ENCODE assay signal across 8 cellular contexts in genomic region chr14:22319526-22320352, GRCh38.
DNase-seq lines count a peak whose midpoint lies in the region; ATAC-seq and TF ChIP-seq lines count a peak whose summit lies in the region.

No MANE protein-coding gene starts in this region.

- BruUV-seq in Calu3 (replicated peaks; lab: Mats Ljungman, UMichigan), result no TSS peak

- H3K9me3 ChIP-seq in psoas muscle, result no peaks in the 10 kb centered on the region

- peak; percentile 35 for TF ChIP-seq CTCF in Calu3 (IDR thresholded peaks at IDR 0.05; ENCODE audit: unreplicated experiment)
- peak; percentile 74 for TF ChIP-seq CTCF in glutamatergic neuron (IDR thresholded peaks at IDR 0.05; ENCODE audit: partially characterized antibody, unreplicated experiment)
- TF ChIP-seq CTCF in psoas muscle (IDR thresholded peaks at IDR 0.05), result peak; percentile 54

- H3K27me3 ChIP-seq in psoas muscle (ENCODE audit: insufficient read depth in 3 of 3, low read length in 2 of 3), result no peaks in the 10 kb centered on the region

- H3K4me1 ChIP-seq in psoas muscle, result no peaks in the 10 kb centered on the region

- no peak overlapping the region for H3K4me3 Mint-ChIP-seq in Calu3 (ENCODE audit: low read depth, unreplicated experiment)
- peak overlapping the region; percentile 72 for H3K4me3 Mint-ChIP-seq in activated naive CD8-positive, alpha-beta T cell
- H3K4me3 Mint-ChIP-seq in glutamatergic neuron (ENCODE audit: unreplicated experiment), result no peak overlapping the region

- no peaks in the 10 kb centered on the region for H3K27me3 Mint-ChIP-seq in Calu3 (ENCODE audit: unreplicated experiment)
- H3K27me3 Mint-ChIP-seq in activated naive CD8-positive, alpha-beta T cell, result no peaks in the 10 kb centered on the region
- no peaks in the 10 kb centered on the region for H3K27me3 Mint-ChIP-seq in glutamatergic neuron (ENCODE audit: unreplicated experiment)

- 28 to 34% (median 34%) methylated on average over 4 of the region's 4 CpGs for WGBS in psoas muscle, 3 donors

- H3K36me3 ChIP-seq in psoas muscle (ENCODE audit: insufficient read depth in 1 of 2, low read depth in 1 of 2), result no peaks in the 10 kb centered on the region

- H3K36me3 Mint-ChIP-seq in Calu3 (ENCODE audit: insufficient read depth, unreplicated experiment), result no peaks in the 10 kb centered on the region
- no peaks in the 10 kb centered on the region for H3K36me3 Mint-ChIP-seq in activated naive CD8-positive, alpha-beta T cell
- H3K36me3 Mint-ChIP-seq in glutamatergic neuron (ENCODE audit: unreplicated experiment), result no peaks in the 10 kb centered on the region

- no peaks in the 10 kb centered on the region for H3K9me3 Mint-ChIP-seq in Calu3 (ENCODE audit: low read depth, unreplicated experiment)
- H3K9me3 Mint-ChIP-seq in activated naive CD8-positive, alpha-beta T cell (ENCODE audit: low read depth), result no peaks in the 10 kb centered on the region
- peaks cover 1% of the 10 kb centered on the region for H3K9me3 Mint-ChIP-seq in glutamatergic neuron (ENCODE audit: unreplicated experiment)

- H3K27ac Mint-ChIP-seq in Calu3 (ENCODE audit: unreplicated experiment), result no peak overlapping the region
- H3K27ac Mint-ChIP-seq in activated naive CD8-positive, alpha-beta T cell, result peak overlapping the region; percentile 46
- no peak overlapping the region for H3K27ac Mint-ChIP-seq in glutamatergic neuron (ENCODE audit: unreplicated experiment)

- no peak overlapping the region for H3K4me3 ChIP-seq in psoas muscle

- CTCF ChIA-PET in Calu3 (lab: Charles Lee), result interaction anchor here (0.6 to 4.3 kb wide), 15 partner anchors 20 to 243 kb away, joined by 3 to 73 read pairs (median 4); no protein-coding TSS in a partner anchor

- H3K27ac ChIP-seq in psoas muscle, result no peak overlapping the region

- intact Hi-C loops in Calu3 (cut with micrococcal nuclease; ENCODE audit: unreplicated experiment), result loop anchor here (1.0 kb wide), 1 partner anchor 56 kb away; no protein-coding TSS in a partner anchor
- intact Hi-C loops in psoas muscle (cut with DNase I), result loop anchor here in 1 of 2 donors (5.0 kb wide), 1 partner anchor 53 kb away; no protein-coding TSS in a partner anchor

- H3K4me1 Mint-ChIP-seq in Calu3 (ENCODE audit: low read depth, unreplicated experiment), result peaks cover 12% of the 10 kb centered on the region
- H3K4me1 Mint-ChIP-seq in activated naive CD8-positive, alpha-beta T cell (ENCODE audit: low read depth), result no peaks in the 10 kb centered on the region
- peaks cover 3% of the 10 kb centered on the region for H3K4me1 Mint-ChIP-seq in glutamatergic neuron (ENCODE audit: low read depth, unreplicated experiment)

- ATAC-seq in GM19463 (IDR thresholded peaks at IDR 0.05; ENCODE audit: unreplicated experiment), result peak; percentile 60
- peak in 2 of 4 donors; percentile 48 to 59 for ATAC-seq in psoas muscle
- no peak for ATAC-seq in HG03135 (IDR thresholded peaks at IDR 0.05; ENCODE audit: unreplicated experiment)
- ATAC-seq in GM18870 (IDR thresholded peaks at IDR 0.05; ENCODE audit: unreplicated experiment), result no peak

- DNase-seq in Calu3 (peak; percentile 71), NCI-H345 treated with DMSO at 0.1 percent for 48 hours (lab: John Stamatoyannopoulos, UW; ENCODE audit: unreplicated experiment) (peak; percentile 6), glutamatergic neuron (peak; percentile 51), psoas muscle (no peak)

Comparison
In these comparisons a context has a peak if more than half of its experiments do, and no peak if none do; other contexts are left out.
1. DNase-seq: peak in Calu3 (single experiment), NCI-H345 treated with DMSO at 0.1 percent for 48 hours (single experiment) and glutamatergic neuron (single experiment); none in psoas muscle (0 of 2).
2. Peak in every context shown above with its lines, with median percentiles within 50 percentile points of each other: CTCF ChIP-seq.